Comparison of ENCODE assay signal across 30 cellular contexts in the genomic region with DNA sequence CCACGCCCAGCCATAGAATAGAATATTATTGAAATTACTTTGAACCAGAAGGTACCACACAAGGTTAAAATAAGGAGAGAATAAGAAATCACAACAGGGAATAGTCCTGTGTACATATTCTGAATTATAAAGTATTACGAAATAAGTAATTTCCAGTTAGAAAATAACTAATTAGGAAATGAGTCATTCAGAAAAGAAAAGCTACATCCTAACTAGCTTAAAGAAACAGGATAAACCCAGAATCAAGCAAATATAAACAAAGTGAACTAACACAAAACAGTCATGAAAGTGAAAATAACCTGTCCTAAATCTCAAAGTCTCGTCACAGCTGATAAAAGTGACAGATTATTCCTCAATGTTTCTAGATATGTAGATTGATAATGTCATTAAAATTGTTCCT.
A peak's percentile ranks its signal among the peaks of the same experiment; 100 is the strongest.
DNase-seq lines count a peak whose midpoint lies in the region; ATAC-seq and TF ChIP-seq lines count a peak whose summit lies in the region.
"Had no signal": no experiment of that assay in that cellular context is flagged by ENCODE, and none has a peak within 500 bp of the region (broad histone marks: within the 10 kb centered on the region; RNA-seq: fewer than 3 reads in every experiment).

No MANE protein-coding gene starts in this region.

- intact Hi-C loops in tibial artery (cut with DNase I; ENCODE audit: low total_unique reads) = no loop called here

- H4K20me1 ChIP-seq in GM23248 (ENCODE audit: insufficient read depth) = no peaks in the 10 kb centered on the region
- H4K20me1 ChIP-seq in smooth muscle cell (ENCODE audit: low read depth) = no peaks in the 10 kb centered on the region

- H3K27me3 ChIP-seq in GM23248 (replicated peaks; ENCODE audit: insufficient read depth) = no peaks in the 10 kb centered on the region
- H3K27me3 ChIP-seq in adipocyte (replicated peaks; ENCODE audit: control insufficient read depth, insufficient read depth, low read length) = no peaks in the 10 kb centered on the region
- no peaks in the 10 kb centered on the region for H3K27me3 ChIP-seq in smooth muscle cell (ENCODE audit: low read depth)
- H3K27me3 ChIP-seq in tibial artery = no peaks in the 10 kb centered on the region
- H3K27me3 ChIP-seq: gastrocnemius medialis, SJSA1 had no signal

- H3K9me3 ChIP-seq in GM23248 (ENCODE audit: low read depth) = no peaks in the 10 kb centered on the region
- no peaks in the 10 kb centered on the region for H3K9me3 ChIP-seq in adipocyte (ENCODE audit: control insufficient read depth, low read length)
- H3K9me3 ChIP-seq in smooth muscle cell (replicated peaks; ENCODE audit: low read depth) = no peaks in the 10 kb centered on the region
- H3K9me3 ChIP-seq in tibial artery = no peaks in the 10 kb centered on the region
- H3K9me3 ChIP-seq: gastrocnemius medialis, SJSA1 had no signal

- no peak for ATAC-seq in GM21447 (IDR thresholded peaks at IDR 0.05; ENCODE audit: unreplicated experiment)
- ATAC-seq: gastrocnemius medialis; natural killer cell; stimulated activated memory B cell treated with anti-CD40 and anti-IgM and Interleukin-4, amounts not matched to agents 10 μg/mL and 1 μg/mL and 100 μg/mL, for 72 hours had no signal

- in situ Hi-C loops in GM23248 (cut with MboI) = no loop called here

- no peaks in the 10 kb centered on the region for H3K9me2 ChIP-seq in GM23248 (ENCODE audit: insufficient read depth)

- H3K36me3 ChIP-seq in GM23248 (ENCODE audit: low read depth) (no peaks in the 10 kb centered on the region), adipocyte (ENCODE audit: control insufficient read depth, insufficient read depth, low read length, severe bottlenecking) (no peaks in the 10 kb centered on the region), smooth muscle cell (ENCODE audit: low read depth) (no peaks in the 10 kb centered on the region), tibial artery (no peaks in the 10 kb centered on the region)
- H3K36me3 ChIP-seq: gastrocnemius medialis, SJSA1, WERI-Rb-1 had no signal

- H3F3A ChIP-seq in GM23248 (ENCODE audit: insufficient read depth) = no peaks in the 10 kb centered on the region
- H3F3A ChIP-seq in smooth muscle cell (ENCODE audit: low read depth) = no peaks in the 10 kb centered on the region

- H3K4me3 ChIP-seq in GM23248 = no peak overlapping the region
- H3K4me3 ChIP-seq in adipocyte (ENCODE audit: low read length) = no peak overlapping the region
- H3K4me3 ChIP-seq in fibroblast of mammary gland (ENCODE audit: control insufficient read depth, low read depth, low read length) = no peak overlapping the region
- no peak overlapping the region for H3K4me3 ChIP-seq in smooth muscle cell
- H3K4me3 ChIP-seq in tibial artery = no peak overlapping the region
- H3K4me3 ChIP-seq: gastrocnemius medialis, lung, SJSA1 had no signal

- H3K4me2 ChIP-seq in GM23248 (ENCODE audit: unreplicated experiment) (no peak overlapping the region), smooth muscle cell (peak overlapping the region; percentile 6)

- 0 out of 2 replicates have a peak overlapping the region, but pooled peaks have one; percentile 2 for H2AFZ ChIP-seq in GM23248
- peak overlapping the region; percentile 45 for H2AFZ ChIP-seq in smooth muscle cell (ENCODE audit: low read depth)

- DNase-seq in GM23248 (no peak), adipocyte (ENCODE audit: low read depth) (peak; percentile 0), fibroblast of mammary gland (ENCODE audit: low read depth) (peak; percentile 52), smooth muscle cell (lab: John Stamatoyannopoulos, UW; ENCODE audit: unreplicated experiment) (no peak), tibial artery (no peak), mucosa of gallbladder (ENCODE audit: low spot score) (no peak)
- DNase-seq: activated CD4-positive, alpha-beta T cell treated with anti-CD3 and anti-CD28 coated beads for 48 hours; activated gamma-delta T cell; activated naive CD8-positive, alpha-beta T cell treated with anti-CD3 and anti-CD28 coated beads, Interleukin-2, amount 10 ng/mL, durations not matched to agents 7 days and 5 days; activated T-cell treated with anti-CD3 and anti-CD28 coated beads, Interleukin-2, amount 50 U/mL, for 24 hours; C1 segment of cervical spinal cord; central memory CD4-positive, alpha-beta T cell; COR-L47; gastrocnemius medialis; GF-D8; kidney glomerular epithelial cell; natural killer cell; NCI-H1694 treated with DMSO at 0.1 percent for 48 hours; NCI-H446 treated with DMSO at 0.1 percent for 48 hours; occipital lobe; OCI-M1; T1000; trophoblast cell; WERI-Rb-1 had no signal

- H3K79me2 ChIP-seq in GM23248 (ENCODE audit: insufficient read depth) (no peaks in the 10 kb centered on the region), smooth muscle cell (ENCODE audit: low read depth) (no peaks in the 10 kb centered on the region)

- 38 to 50% methylated on average over 3 of the region's 3 CpGs for WGBS in GM23248 (ENCODE audit: low coverage in 1 of 2, low lambda C conversion rate in 2 of 2, missing lambda C conversion rate in 2 of 2), 2 experiments
- WGBS in smooth muscle cell (ENCODE audit: low lambda C conversion rate) = 61% methylated on average over 3 of the region's 3 CpGs

- no peak overlapping the region for H3K9ac ChIP-seq in GM23248
- no peak overlapping the region for H3K9ac ChIP-seq in adipocyte (ENCODE audit: low read length)
- H3K9ac ChIP-seq in smooth muscle cell (ENCODE audit: low read depth) = no peak overlapping the region

- TF ChIP-seq CTCF in fibroblast of mammary gland (conservative IDR thresholded peaks at IDR 0.05; ENCODE audit: control insufficient read depth, insufficient read depth, low read depth, low read length) (no peak), smooth muscle cell (IDR thresholded peaks at IDR 0.05; ENCODE audit: borderline replicate concordance, insufficient read depth, poor library complexity, severe bottlenecking) (no peak), tibial artery (IDR thresholded peaks at IDR 0.05) (no peak)

- H3K27ac ChIP-seq in GM23248 (no peak overlapping the region), smooth muscle cell (ENCODE audit: low read depth) (no peak overlapping the region), tibial artery (no peak overlapping the region)
- H3K27ac ChIP-seq: gastrocnemius medialis, HL-60, RWPE1, SJSA1, WERI-Rb-1 had no signal

- H3K4me1 ChIP-seq in GM23248 (ENCODE audit: insufficient read depth) = peaks cover 9% of the 10 kb centered on the region; the same call in 1 of the 2 replicates
- H3K4me1 ChIP-seq in adipocyte (ENCODE audit: control insufficient read depth, insufficient read depth, low read length) = peaks cover 5% of the 10 kb centered on the region
- peaks cover 2% of the 10 kb centered on the region for H3K4me1 ChIP-seq in smooth muscle cell (ENCODE audit: low read depth)
- no peaks in the 10 kb centered on the region for H3K4me1 ChIP-seq in tibial artery
- H3K4me1 ChIP-seq: gastrocnemius medialis, SJSA1 had no signal

Comparison
In these comparisons a context has a peak if more than half of its experiments do, and no peak if none do; other contexts are left out.
1. DNase-seq: peak in adipocyte (single experiment) and fibroblast of mammary gland (single experiment); none in GM23248 (single experiment), smooth muscle cell (single experiment), tibial artery (0 of 2) and mucosa of gallbladder (single experiment).